ENCODE assay signal across 12 cellular contexts in genomic region chr6:11218077-11218392, GRCh38. TPM values are rescaled to one million over a fixed set of nuclear protein-coding genes. Genes with fewer than 3 reads are reported as not detected.
DNase-seq lines count a peak whose midpoint lies in the region; ATAC-seq, FAIRE-seq and TF ChIP-seq lines count a peak whose summit lies in the region.
"Had no signal": no experiment of that assay in that cellular context is flagged by ENCODE, and none has a peak within 500 bp of the region (broad histone marks: within the 10 kb centered on the region; RNA-seq: fewer than 3 reads in every experiment).

No MANE protein-coding gene starts in this region.

- no peak for DNase-seq in stimulated activated naive CD8-positive, alpha-beta T cell treated with anti-CD3 and anti-CD28 coated beads, Interleukin-15, amount 100 ng/mL, for 72 hours
- DNase-seq in endothelial cell of umbilical vein (ENCODE audit: low read depth, low spot score) (no peak), neural progenitor cell (ENCODE audit: low spot score) (no peak), uterus (no peak), HEK293T (ENCODE audit: extremely low spot score) (no peak), hypothalamus (lab: John Stamatoyannopoulos, UW) (no peak)
- no peak for DNase-seq in activated naive CD4-positive, alpha-beta T cell treated with anti-CD3 and anti-CD28 coated beads for 36 hours
- DNase-seq: H9, mesendoderm, NCI-H524 treated with DMSO at 0.1 percent for 48 hours had no signal

- no TSS peak for BruUV-seq in endothelial cell of umbilical vein (replicated peaks; lab: Mats Ljungman, UMichigan)

- no peak for ATAC-seq in stimulated activated naive CD8-positive, alpha-beta T cell treated with anti-CD3 and anti-CD28 coated beads, Interleukin-15, amount 100 ng/mL, for 72 hours

- intact Hi-C loops in endothelial cell of umbilical vein (cut with micrococcal nuclease), result loop anchor here (1.0 to 10.0 kb wide), 8 partner anchors 11 to 1367 kb away; partner anchors contain the start of genes HIVEP1 and SMIM13
- intact Hi-C loops in uterus (cut with DNase I; ENCODE audit: low total_unique reads), result no loop called here
- intact Hi-C loops in activated naive CD4-positive, alpha-beta T cell treated with anti-CD3 and anti-CD28 coated beads for 36 hours (cut with micrococcal nuclease), result no loop called here

- no peak overlapping the region for H3K4me3 ChIP-seq in endothelial cell of umbilical vein (replicated peaks in 1 of 3; ENCODE audit: insufficient read depth in 1 of 3, low read depth in 1 of 3, low read length in 3 of 3)
- no peak overlapping the region for H3K4me3 ChIP-seq in neural progenitor cell
- H3K4me3 ChIP-seq in uterus, result no peak overlapping the region
- H3K4me3 ChIP-seq: adrenal gland had no signal

- CTCF ChIA-PET in endothelial cell of umbilical vein (lab: Charles Lee) (interaction anchor here (0.7 to 1.6 kb wide), 6 partner anchors 12 to 279 kb away, joined by 3 to 6 read pairs (median 4); partner anchors contain the start of gene NEDD9), HEK293T (lab: Yijun Ruan, JAX) (interaction anchor here (0.7 kb wide), 1 partner anchor 12 kb away, joined by 8 read pairs; no protein-coding TSS in a partner anchor)
- CTCF ChIA-PET in activated naive CD4-positive, alpha-beta T cell treated with anti-CD3 and anti-CD28 coated beads for 36 hours (lab: Charles Lee), result no interaction called here

- H3K27me3 ChIP-seq in endothelial cell of umbilical vein (ENCODE audit: control insufficient read depth in 2 of 2, insufficient read depth in 2 of 2, low read length in 2 of 2) (no peaks in the 10 kb centered on the region), neural progenitor cell (no peaks in the 10 kb centered on the region), uterus (no peaks in the 10 kb centered on the region)
- H3K27me3 ChIP-seq: adrenal gland had no signal

- H3K9me3 Mint-ChIP-seq in stimulated activated naive CD8-positive, alpha-beta T cell treated with anti-CD3 and anti-CD28 coated beads, Interleukin-15, Interleukin-2, amounts not matched to agents 100 ng/mL and 50 ng/mL, for 24 hours, result no peaks in the 10 kb centered on the region
- no peaks in the 10 kb centered on the region for H3K9me3 Mint-ChIP-seq in stimulated activated naive CD8-positive, alpha-beta T cell treated with anti-CD3 and anti-CD28 coated beads, Interleukin-15, amount 100 ng/mL, for 72 hours
- H3K9me3 Mint-ChIP-seq in neural progenitor cell, result no peaks in the 10 kb centered on the region
- H3K9me3 Mint-ChIP-seq in activated naive CD4-positive, alpha-beta T cell treated with anti-CD3 and anti-CD28 coated beads for 36 hours, result no peaks in the 10 kb centered on the region
- H3K9me3 Mint-ChIP-seq: H9 had no signal

- H3F3A ChIP-seq in neural progenitor cell (ENCODE audit: low read depth), result no peaks in the 10 kb centered on the region

- H3K9me3 ChIP-seq in endothelial cell of umbilical vein (replicated peaks; ENCODE audit: control insufficient read depth, insufficient read depth, low read length) (no peaks in the 10 kb centered on the region), neural progenitor cell (ENCODE audit: low read depth) (no peaks in the 10 kb centered on the region), uterus (no peaks in the 10 kb centered on the region)
- H3K9me3 ChIP-seq: adrenal gland had no signal

- dilution Hi-C loops in endothelial cell of umbilical vein (cut with MboI; ENCODE audit: extremely low pct_ligation_motif_present, low sequenced_read_pairs), result no loop called here

- no peaks in the 10 kb centered on the region for H3K27me3 Mint-ChIP-seq in stimulated activated naive CD8-positive, alpha-beta T cell treated with anti-CD3 and anti-CD28 coated beads, Interleukin-15, Interleukin-2, amounts not matched to agents 100 ng/mL and 50 ng/mL, for 24 hours
- H3K27me3 Mint-ChIP-seq in stimulated activated naive CD8-positive, alpha-beta T cell treated with anti-CD3 and anti-CD28 coated beads, Interleukin-15, amount 100 ng/mL, for 72 hours, result no peaks in the 10 kb centered on the region
- peaks cover 2% of the 10 kb centered on the region for H3K27me3 Mint-ChIP-seq in neural progenitor cell (ENCODE audit: insufficient read depth, low read depth)
- H3K27me3 Mint-ChIP-seq in activated naive CD4-positive, alpha-beta T cell treated with anti-CD3 and anti-CD28 coated beads for 36 hours (ENCODE audit: low read depth), result no peaks in the 10 kb centered on the region

- peaks cover 73% of the 10 kb centered on the region for H3K79me2 ChIP-seq in endothelial cell of umbilical vein (ENCODE audit: control insufficient read depth, insufficient read depth, low read length)
- peaks cover 6% of the 10 kb centered on the region for H3K79me2 ChIP-seq in neural progenitor cell (ENCODE audit: low read depth)

- no peak overlapping the region for H2AFZ ChIP-seq in endothelial cell of umbilical vein (ENCODE audit: low read depth, low read length)
- no peak overlapping the region for H2AFZ ChIP-seq in neural progenitor cell (replicated peaks)

- peak overlapping the region; percentile 37 for H3K4me2 ChIP-seq in endothelial cell of umbilical vein (ENCODE audit: insufficient read depth, low read length)
- H3K4me2 ChIP-seq in neural progenitor cell, result no peak overlapping the region

- H3K4me1 ChIP-seq in endothelial cell of umbilical vein (ENCODE audit: control insufficient read depth, extremely low read depth, insufficient read depth, low read length), result peaks cover 96% of the 10 kb centered on the region
- peaks cover 23% of the 10 kb centered on the region for H3K4me1 ChIP-seq in neural progenitor cell
- H3K4me1 ChIP-seq in uterus, result peaks cover 11 to 14% of the 10 kb centered on the region in 2 donors

- peak overlapping the region; percentile 50 for H3K27ac Mint-ChIP-seq in stimulated activated naive CD8-positive, alpha-beta T cell treated with anti-CD3 and anti-CD28 coated beads, Interleukin-15, Interleukin-2, amounts not matched to agents 100 ng/mL and 50 ng/mL, for 24 hours
- peak overlapping the region in 1 of 2 donors; percentile 87 for H3K27ac Mint-ChIP-seq in stimulated activated naive CD8-positive, alpha-beta T cell treated with anti-CD3 and anti-CD28 coated beads, Interleukin-15, amount 100 ng/mL, for 72 hours
- H3K27ac Mint-ChIP-seq in neural progenitor cell, result peak overlapping the region; percentile 1
- no peak overlapping the region for H3K27ac Mint-ChIP-seq in activated naive CD4-positive, alpha-beta T cell treated with anti-CD3 and anti-CD28 coated beads for 36 hours
- H3K27ac Mint-ChIP-seq: H9 had no signal

- peaks cover 38% of the 10 kb centered on the region for H3K36me3 Mint-ChIP-seq in stimulated activated naive CD8-positive, alpha-beta T cell treated with anti-CD3 and anti-CD28 coated beads, Interleukin-15, Interleukin-2, amounts not matched to agents 100 ng/mL and 50 ng/mL, for 24 hours (ENCODE audit: low read depth)
- H3K36me3 Mint-ChIP-seq in neural progenitor cell, result peaks cover 71% of the 10 kb centered on the region
- H3K36me3 Mint-ChIP-seq in activated naive CD4-positive, alpha-beta T cell treated with anti-CD3 and anti-CD28 coated beads for 36 hours (ENCODE audit: low read depth), result peaks cover 7% of the 10 kb centered on the region

- peaks cover 0 to 4% of the 10 kb centered on the region in 2 experiments for H3K36me3 ChIP-seq in endothelial cell of umbilical vein (ENCODE audit: control insufficient read depth in 2 of 2, extremely low read depth in 1 of 2, insufficient read depth in 2 of 2, low read length in 2 of 2)
- no peaks in the 10 kb centered on the region for H3K36me3 ChIP-seq in neural progenitor cell
- no peaks in the 10 kb centered on the region for H3K36me3 ChIP-seq in uterus
- H3K36me3 ChIP-seq: adrenal gland had no signal

- H4K20me1 ChIP-seq in endothelial cell of umbilical vein (replicated peaks; ENCODE audit: control insufficient read depth, extremely low read depth, insufficient read depth, low read length) (no peaks in the 10 kb centered on the region), neural progenitor cell (ENCODE audit: low read depth) (no peaks in the 10 kb centered on the region)

- H3K4me1 Mint-ChIP-seq in stimulated activated naive CD8-positive, alpha-beta T cell treated with anti-CD3 and anti-CD28 coated beads, Interleukin-15, Interleukin-2, amounts not matched to agents 100 ng/mL and 50 ng/mL, for 24 hours (ENCODE audit: low read depth), result peaks cover 54% of the 10 kb centered on the region
- H3K4me1 Mint-ChIP-seq in stimulated activated naive CD8-positive, alpha-beta T cell treated with anti-CD3 and anti-CD28 coated beads, Interleukin-15, amount 100 ng/mL, for 72 hours, result peaks cover 51% of the 10 kb centered on the region
- peaks cover 57% of the 10 kb centered on the region for H3K4me1 Mint-ChIP-seq in neural progenitor cell
- peaks cover 17% of the 10 kb centered on the region for H3K4me1 Mint-ChIP-seq in activated naive CD4-positive, alpha-beta T cell treated with anti-CD3 and anti-CD28 coated beads for 36 hours (ENCODE audit: low read depth)

- FAIRE-seq in endothelial cell of umbilical vein (lab: Jason Lieb, UNC), result no peak

- no peak overlapping the region for H3K4me3 Mint-ChIP-seq in stimulated activated naive CD8-positive, alpha-beta T cell treated with anti-CD3 and anti-CD28 coated beads, Interleukin-15, Interleukin-2, amounts not matched to agents 100 ng/mL and 50 ng/mL, for 24 hours
- H3K4me3 Mint-ChIP-seq in stimulated activated naive CD8-positive, alpha-beta T cell treated with anti-CD3 and anti-CD28 coated beads, Interleukin-15, amount 100 ng/mL, for 72 hours, result no peak overlapping the region
- H3K4me3 Mint-ChIP-seq in neural progenitor cell, result no peak overlapping the region
- H3K4me3 Mint-ChIP-seq in activated naive CD4-positive, alpha-beta T cell treated with anti-CD3 and anti-CD28 coated beads for 36 hours, result no peak overlapping the region
- H3K4me3 Mint-ChIP-seq: H9 had no signal

- TF ChIP-seq CTCF in endothelial cell of umbilical vein (IDR thresholded peaks at IDR 0.05; ENCODE audit: extremely low read depth in 1 of 2, insufficient read depth in 1 of 2, low read depth in 1 of 2, low read length in 2 of 2) (no peak), neural progenitor cell (IDR thresholded peaks at IDR 0.05) (no peak), uterus (IDR thresholded peaks at IDR 0.05) (no peak)

- H3K27ac ChIP-seq in endothelial cell of umbilical vein (ENCODE audit: insufficient read depth, low read depth, low read length) (peak overlapping the region; percentile 91), neural progenitor cell (no peak overlapping the region), uterus (peak overlapping the region; percentile 59 to 94)

- no peaks in the 10 kb centered on the region for H3K9me1 ChIP-seq in endothelial cell of umbilical vein (replicated peaks; ENCODE audit: control insufficient read depth, extremely low read depth, insufficient read depth, low read length)

- no peak for TF ChIP-seq POLR2A in endothelial cell of umbilical vein (IDR thresholded peaks at IDR 0.05; ENCODE audit: low read depth, low read length)
- no peak for TF ChIP-seq POLR2A in uterus (IDR thresholded peaks at IDR 0.05)

- H3K9ac ChIP-seq in endothelial cell of umbilical vein (replicated peaks; ENCODE audit: extremely low read depth, insufficient read depth, low read length) (peak overlapping the region; percentile 77), neural progenitor cell (no peak overlapping the region)

- POLR2A ChIA-PET in endothelial cell of umbilical vein (lab: Charles Lee) (interaction anchor here (1.0 kb wide), 1 partner anchor 136 kb away, joined by 3 read pairs; no protein-coding TSS in a partner anchor), HEK293T (lab: Yijun Ruan, JAX) (interaction anchor here (1.3 kb wide), 1 partner anchor 15 kb away, joined by 3 read pairs; no protein-coding TSS in a partner anchor)

RNA-seq across cellular contexts. Expression of gene NEDD9, which starts 14.4 kb away (rescaled TPM):
- 55.2 and 73.0 TPM in 2 replicates for total RNA-seq in endothelial cell of umbilical vein
- polyA plus RNA-seq in endothelial cell of umbilical vein, result 61.0 and 69.8 TPM in 2 replicates
- polyA plus RNA-seq in endothelial cell of umbilical vein (2011; cell fraction: cytosol; rRNA removed), result 50.2 and 54.6 TPM in 2 replicates
- 129 and 134 TPM in 2 replicates for polyA plus RNA-seq in endothelial cell of umbilical vein (2011; cell fraction: nucleus; rRNA removed)
- 41.1 and 43.9 TPM in 2 replicates for polyA plus RNA-seq in endothelial cell of umbilical vein (2012)
- 132 and 144 TPM in 2 replicates for polyA minus RNA-seq in endothelial cell of umbilical vein
- polyA minus RNA-seq in endothelial cell of umbilical vein (2011; cell fraction: cytosol; rRNA and poly(A)+ RNA removed), result 3.8 TPM
- 133 and 155 TPM in 2 replicates for polyA minus RNA-seq in endothelial cell of umbilical vein (2011; cell fraction: nucleus; rRNA and poly(A)+ RNA removed)
- total RNA-seq in neural progenitor cell (ENCODE audit: low replicate concordance), result 4.9 and 8.2 TPM in 2 replicates
- 10 to 100 TPM; 36.2 to 99.1 (median 70.2) TPM for total RNA-seq in uterus
- 10 to 100 TPM; 17.5 to 18.8 TPM for total RNA-seq in activated naive CD4-positive, alpha-beta T cell treated with anti-CD3 and anti-CD28 coated beads for 36 hours
